In genomic region chr1:12046749-12047119, GRCh38 we compare ENCODE assay signal across 22 cellular contexts. TPM values are rescaled to one million over a fixed set of nuclear protein-coding genes. Genes with fewer than 3 reads are reported as not detected.
A peak's percentile ranks its signal among the peaks of the same experiment; 100 is the strongest.
DNase-seq lines count a peak whose midpoint lies in the region; ATAC-seq, FAIRE-seq and TF ChIP-seq lines count a peak whose summit lies in the region.
"Had no signal": no experiment of that assay in that cellular context is flagged by ENCODE, and none has a peak within 500 bp of the region (broad histone marks: within the 10 kb centered on the region; RNA-seq: fewer than 3 reads in every experiment).

No MANE protein-coding gene starts in this region.

- peak overlapping the region; percentile 83 for H3K27ac ChIP-seq in MM.1S (ENCODE audit: low read length)
- no peak overlapping the region for H3K27ac ChIP-seq in H1 (ENCODE audit: low read depth, low read length)
- H3K27ac ChIP-seq: HL-60 had no signal

- peaks cover 45% of the 10 kb centered on the region for H3K4me1 ChIP-seq in MM.1S (ENCODE audit: low read length)
- peaks cover 0 to 6% (median under 1%) of the 10 kb centered on the region in 4 experiments; a peak in 3 of 7 replicates for H3K4me1 ChIP-seq in H1 (replicated peaks in 1 of 4; ENCODE audit: control insufficient read depth in 3 of 4, insufficient read depth in 4 of 4, low read length in 3 of 4)
- H3K4me1 ChIP-seq: HAP-1 had no signal

- TF ChIP-seq POLR2A in GM12891 (IDR thresholded peaks at IDR 0.05; ENCODE audit: low read depth, low read length) (no peak), H1 (IDR thresholded peaks at IDR 0.05; ENCODE audit: control extremely low read depth in 1 of 2, low read depth in 2 of 2, low read length in 2 of 2) (no peak)

- H3K4ac ChIP-seq in H1 (replicated peaks; ENCODE audit: insufficient read length, low read depth, low read length), result peak overlapping the region; percentile 3

- H2BK120ac ChIP-seq in H1 (replicated peaks; ENCODE audit: low read depth, low read length), result no peak overlapping the region

- H2BK5ac ChIP-seq in H1 (ENCODE audit: low read depth, low read length), result peak overlapping the region; percentile 40

- WGBS in H1 (ENCODE audit: extremely low coverage in 1 of 2, insufficient coverage in 1 of 2, insufficient read length in 1 of 2, insufficient replicate concordance in 2 of 2, low coverage in 1 of 2, low lambda C conversion rate in 2 of 2, missing lambda C conversion rate in 1 of 2), 2 experiments, result 90% methylated on average over 6 of the region's 6 CpGs; no CpG with 5 or more reads in 1 of the 2 experiments

- H4K5ac ChIP-seq in H1 (ENCODE audit: insufficient read length, low read depth, low read length), result peak overlapping the region; percentile 16

- H3K27ac Mint-ChIP-seq in activated T-cell treated with anti-CD3 and anti-CD28 coated beads, Interleukin-2, amount 50 U/mL, for 72 hours, result no peak overlapping the region
- H3K27ac Mint-ChIP-seq: T-helper 1 cell treated with Interleukin-12 subunit alpha and Interleukin-12 subunit beta and Interleukin-4 antibody, amounts not matched to agents 30 μg/mL and 1 μg/mL, for 36 hours had no signal

- H3K4me3 Mint-ChIP-seq in activated T-cell treated with anti-CD3 and anti-CD28 coated beads, Interleukin-2, amount 50 U/mL, for 72 hours, result no peak overlapping the region
- H3K4me3 Mint-ChIP-seq: T-helper 1 cell treated with Interleukin-12 subunit alpha and Interleukin-12 subunit beta and Interleukin-4 antibody, amounts not matched to agents 30 μg/mL and 1 μg/mL, for 36 hours had no signal

- no peak for TF ChIP-seq EP300 in H1 (IDR thresholded peaks at IDR 0.05; ENCODE audit: borderline replicate concordance in 1 of 2, low read depth in 2 of 2, low read length in 2 of 2)

- H3K4me2 ChIP-seq in MM.1S (ENCODE audit: low read depth, low read length), result peak overlapping the region; percentile 92
- no peak overlapping the region for H3K4me2 ChIP-seq in H1 (ENCODE audit: insufficient read depth in 1 of 2, low read depth in 2 of 2, low read length in 2 of 2)

- no peaks in the 10 kb centered on the region for H3K36me3 Mint-ChIP-seq in activated T-cell treated with anti-CD3 and anti-CD28 coated beads, Interleukin-2, amount 50 U/mL, for 72 hours (ENCODE audit: insufficient read depth in 2 of 2)

- peak overlapping the region; percentile 55 for H2BK15ac ChIP-seq in H1 (ENCODE audit: low read length)

- CTCF ChIA-PET in H1 (lab: Charles Lee; ENCODE audit: partially characterized antibody), result interaction anchor here (0.6 to 4.9 kb wide), 5 partner anchors 10 to 170 kb away, joined by 3 to 23 read pairs (median 3); no protein-coding TSS in a partner anchor

- H3K18ac ChIP-seq in H1 (ENCODE audit: extremely low read depth, low read length), result no peak overlapping the region

- H3K36me3 ChIP-seq in MM.1S (replicated peaks; ENCODE audit: insufficient read depth, low read length) (no peaks in the 10 kb centered on the region), H1 (ENCODE audit: control insufficient read depth in 2 of 4, insufficient read depth in 4 of 4, low read length in 3 of 4) (no peaks in the 10 kb centered on the region)
- H3K36me3 ChIP-seq: HAP-1, MG63 had no signal

- H4K20me1 ChIP-seq in MM.1S (ENCODE audit: insufficient read depth, low read length) (no peaks in the 10 kb centered on the region), H1 (replicated peaks in 1 of 2; ENCODE audit: control insufficient read depth in 1 of 2, insufficient read depth in 2 of 2, low read length in 2 of 2) (peaks cover 0 to 2% of the 10 kb centered on the region in 2 experiments)

- H3K79me2 ChIP-seq in MM.1S (ENCODE audit: low read length) (no peaks in the 10 kb centered on the region), H1 (ENCODE audit: control insufficient read depth in 1 of 2, insufficient read depth in 2 of 2, low read length in 2 of 2) (no peaks in the 10 kb centered on the region)

- no peaks in the 10 kb centered on the region for H3K9me3 Mint-ChIP-seq in activated T-cell treated with anti-CD3 and anti-CD28 coated beads, Interleukin-2, amount 50 U/mL, for 72 hours
- H3K9me3 Mint-ChIP-seq: T-helper 1 cell treated with Interleukin-12 subunit alpha and Interleukin-12 subunit beta and Interleukin-4 antibody, amounts not matched to agents 30 μg/mL and 1 μg/mL, for 36 hours had no signal

- H3K9me3 ChIP-seq in MM.1S (replicated peaks; ENCODE audit: insufficient read depth, low read length), result no peaks in the 10 kb centered on the region
- no peaks in the 10 kb centered on the region for H3K9me3 ChIP-seq in H1 (ENCODE audit: insufficient read depth in 2 of 2, low read depth in 1 of 2, low read length in 1 of 2)
- H3K9me3 ChIP-seq: HAP-1, MG63 had no signal

- DNase-seq in GM12891 (ENCODE audit: insufficient read length, low spot score) (no peak), MM.1S (no peak), H1 (ENCODE audit: low read depth in 1 of 2, low spot score in 2 of 2) (no peak), COLO668 (lab: John Stamatoyannopoulos, UW; ENCODE audit: unreplicated experiment) (no peak)
- DNase-seq in activated T-cell treated with anti-CD3 and anti-CD28 coated beads, Interleukin-2, amount 50 U/mL, for 72 hours, result no peak
- DNase-seq: COR-L47, DMS153, EL, KG1, MG63, NCI-H1930, NCI-H2171, NCI-H446 treated with DMSO at 0.1 percent for 48 hours, NCI-H774, SHP77 had no signal

- H3K9ac ChIP-seq in MM.1S (ENCODE audit: low read length) (peak overlapping the region; percentile 24; the same call in 1 of the 2 replicates), H1 (replicated peaks in 1 of 4; ENCODE audit: extremely low read depth in 1 of 4, low read depth in 3 of 4, low read length in 3 of 4) (no peak overlapping the region)

- H3K4me3 ChIP-seq in MM.1S (ENCODE audit: low read length) (peak overlapping the region; percentile 39), H1 (ENCODE audit: extremely low read depth in 1 of 4, insufficient read depth in 2 of 4, low read depth in 3 of 4, low read length in 4 of 4) (no peak overlapping the region)
- H3K4me3 ChIP-seq: HAP-1, MG63 had no signal

- 0 out of 2 replicates have a peak overlapping the region, but pooled peaks have one; percentile 61 for H2BK20ac ChIP-seq in H1 (ENCODE audit: low read length)

- TF ChIP-seq CTCF in MM.1S (IDR thresholded peaks at IDR 0.05; ENCODE audit: low read length) (no peak), H1 (IDR thresholded peaks at IDR 0.05; ENCODE audit: control extremely low read depth in 1 of 3, insufficient read depth in 1 of 3, low read depth in 1 of 3, low read length in 3 of 3) (no peak)

- H3K79me1 ChIP-seq in H1 (ENCODE audit: low read depth, low read length), result no peaks in the 10 kb centered on the region

- H3K23ac ChIP-seq in H1 (ENCODE audit: insufficient read length), result no peak overlapping the region

- TF ChIP-seq RAD21 in H1 (IDR thresholded peaks at IDR 0.05 in 1 of 2, conservative IDR thresholded peaks at IDR 0.05 in 1 of 2; ENCODE audit: low read depth in 2 of 2, low read length in 2 of 2), result no peak

- peak overlapping the region; percentile 95 for H2BK12ac ChIP-seq in H1 (ENCODE audit: low read depth, low read length)

- no peak for ATAC-seq in activated T-cell treated with anti-CD3 and anti-CD28 coated beads, Interleukin-2, amount 50 U/mL, for 72 hours (replicated peaks in 1 of 2)
- no peak for ATAC-seq in HG02610 (IDR thresholded peaks at IDR 0.05; ENCODE audit: unreplicated experiment)
- no peak for ATAC-seq in GM18858 (IDR thresholded peaks at IDR 0.05; ENCODE audit: unreplicated experiment)

- H3K23me2 ChIP-seq in H1 (ENCODE audit: low read depth, low read length), result no peaks in the 10 kb centered on the region; the same call in 1 of the 2 replicates

- POLR2A ChIA-PET in H1 (lab: Charles Lee; ENCODE audit: partially characterized antibody), result interaction anchor here (2.1 to 3.2 kb wide), 3 partner anchors 10 to 137 kb away, joined by 8 to 17 read pairs (median 13); no protein-coding TSS in a partner anchor

- H3F3A ChIP-seq in MM.1S (ENCODE audit: insufficient read depth, low read length), result peaks cover 31% of the 10 kb centered on the region

- peak; percentile 96 for FAIRE-seq in GM12891 (lab: Jason Lieb, UNC)
- no peak for FAIRE-seq in H1 (lab: Jason Lieb, UNC)
- FAIRE-seq: RCC 7860 had no signal

- peaks cover 10% of the 10 kb centered on the region for H3K27me3 Mint-ChIP-seq in activated T-cell treated with anti-CD3 and anti-CD28 coated beads, Interleukin-2, amount 50 U/mL, for 72 hours (ENCODE audit: low read depth)

- H2AK5ac ChIP-seq in H1 (ENCODE audit: low read depth, low read length), result peak overlapping the region; percentile 47

- no peak overlapping the region for H3K56ac ChIP-seq in H1 (replicated peaks; ENCODE audit: insufficient read length, low read depth, low read length)

- H3K27me3 ChIP-seq in MM.1S (replicated peaks; ENCODE audit: insufficient read depth, low read length) (no peaks in the 10 kb centered on the region), H1 (replicated peaks in 1 of 4; ENCODE audit: control insufficient read depth in 3 of 4, extremely low read depth in 1 of 4, insufficient read depth in 3 of 4, low read length in 3 of 4) (no peaks in the 10 kb centered on the region)
- H3K27me3 ChIP-seq: MG63 had no signal

- peaks cover 11% of the 10 kb centered on the region for H3K4me1 Mint-ChIP-seq in activated T-cell treated with anti-CD3 and anti-CD28 coated beads, Interleukin-2, amount 50 U/mL, for 72 hours (ENCODE audit: low read depth)

- H4K8ac ChIP-seq in H1 (ENCODE audit: extremely low read depth, insufficient read depth, low read length), result no peak overlapping the region

- H3K14ac ChIP-seq in H1 (ENCODE audit: insufficient read length), result no peak overlapping the region

- no peaks in the 10 kb centered on the region for H3K9me2 ChIP-seq in MM.1S (replicated peaks; ENCODE audit: insufficient read depth, low read length)

- peak overlapping the region; percentile 7 for H4K91ac ChIP-seq in H1 (replicated peaks; ENCODE audit: insufficient read length, low read length)

- no peak overlapping the region; the same call in 1 of the 2 replicates for H2AFZ ChIP-seq in MM.1S (ENCODE audit: low read length)
- no peak overlapping the region for H2AFZ ChIP-seq in H1 (ENCODE audit: low read length)

RNA-seq across cellular contexts. Expression of gene TNFRSF8, which starts 16.4 kb away (rescaled TPM):
- polyA plus RNA-seq in GM12891 (2012; ENCODE audit: low read depth, missing spikeins), result 54.1 TPM
- 32.7 and 35.1 TPM in 2 replicates for total RNA-seq in H1 (2021; fragmentation: NEBNext Ultra II Directional; extraction: Animal tissue kit (Norgen Biotek cat#: 25700))
- polyA plus RNA-seq in H1 (2011; rRNA removed), result 23.2 and 26.7 TPM in 2 replicates
- polyA plus RNA-seq in H1 (2011; cell fraction: cytosol; rRNA removed), result 16.7 TPM
- 26.1 TPM for polyA plus RNA-seq in H1 (2011; cell fraction: nucleus; rRNA removed)
- 15.0 to 25.1 TPM (median 23.2 TPM) in 4 replicates for polyA plus RNA-seq in H1 (2012, experiment 1 of 2)
- 20.2 TPM for polyA plus RNA-seq in H1 (2012, experiment 2 of 2)
- polyA plus RNA-seq in H1 (2013, experiment 1 of 2), result 29.7 TPM
- 29.6 TPM for polyA plus RNA-seq in H1 (2013, experiment 2 of 2)
- polyA minus RNA-seq in H1 (2011; rRNA and poly(A)+ RNA removed), result 13.4 and 14.5 TPM in 2 replicates
- 13.3 TPM for polyA minus RNA-seq in H1 (2011; cell fraction: cytosol; rRNA and poly(A)+ RNA removed)
- 12.3 TPM for polyA minus RNA-seq in H1 (2011; cell fraction: nucleus; rRNA and poly(A)+ RNA removed)
- 10 to 100 TPM; 39.5 to 63.5 TPM for total RNA-seq in activated T-cell treated with anti-CD3 and anti-CD28 coated beads, Interleukin-2, amount 50 U/mL, for 72 hours
- polyA plus RNA-seq: BJ had no signal

RNA-seq across cellular contexts. Expression of gene MIIP, which starts 27.4 kb away (rescaled TPM):
- polyA plus RNA-seq in GM12891 (2012; ENCODE audit: low read depth, missing spikeins), result 43.9 TPM
- total RNA-seq in H1 (2021; fragmentation: NEBNext Ultra II Directional; extraction: Animal tissue kit (Norgen Biotek cat#: 25700)), result 65.5 and 66.1 TPM in 2 replicates
- polyA plus RNA-seq in H1 (2011; rRNA removed), result 106 and 149 TPM in 2 replicates
- 92.6 TPM for polyA plus RNA-seq in H1 (2011; cell fraction: cytosol; rRNA removed)
- 266 TPM for polyA plus RNA-seq in H1 (2011; cell fraction: nucleus; rRNA removed)
- 57.0 to 78.2 TPM (median 75.2 TPM) in 4 replicates for polyA plus RNA-seq in H1 (2012, experiment 1 of 2)
- 75.0 TPM for polyA plus RNA-seq in H1 (2012, experiment 2 of 2)
- 49.8 TPM for polyA plus RNA-seq in H1 (2013, experiment 1 of 2)
- 49.9 TPM for polyA plus RNA-seq in H1 (2013, experiment 2 of 2)
- 31.7 and 34.1 TPM in 2 replicates for polyA minus RNA-seq in H1 (2011; rRNA and poly(A)+ RNA removed)
- polyA minus RNA-seq in H1 (2011; cell fraction: cytosol; rRNA and poly(A)+ RNA removed), result 33.5 TPM
- polyA minus RNA-seq in H1 (2011; cell fraction: nucleus; rRNA and poly(A)+ RNA removed), result 47.5 TPM
- 10 to 100 TPM; 67.3 to 80.3 TPM for total RNA-seq in activated T-cell treated with anti-CD3 and anti-CD28 coated beads, Interleukin-2, amount 50 U/mL, for 72 hours
